8 cellular contexts compared by ENCODE assay signal in genomic region chr16:25106567-25107465, GRCh38. TPM values are rescaled to one million over a fixed set of nuclear protein-coding genes. Genes with fewer than 3 reads are reported as not detected.
DNase-seq lines count a peak whose midpoint lies in the region; ATAC-seq, FAIRE-seq and TF ChIP-seq lines count a peak whose summit lies in the region.

No MANE protein-coding gene starts in this region.

- in situ Hi-C loops in GM13976 (cut with MboI; ENCODE audit: low sequenced_read_pairs, unreplicated experiment), result no loop called here

- peaks cover 0 to 7% of the 10 kb centered on the region in 2 donors for H3K4me1 ChIP-seq in small intestine (ENCODE audit: control insufficient read depth in 2 of 2, insufficient read depth in 1 of 2, low read depth in 1 of 2, low read length in 1 of 2)

- peak overlapping the region; percentile 92 to 99 (median 98) for H3K27ac Mint-ChIP-seq in immature natural killer cell

- H3K4me3 ChIP-seq in WI38 (ENCODE audit: low read depth, low read length), result peak overlapping the region; percentile 67
- H3K4me3 ChIP-seq in small intestine (ENCODE audit: low read depth in 1 of 2, low read length in 2 of 2), result peak overlapping the region; percentile 76 to 85

- H3K9me3 Mint-ChIP-seq in immature natural killer cell, result no peaks in the 10 kb centered on the region

- ATAC-seq in HG02973 (IDR thresholded peaks at IDR 0.05; ENCODE audit: unreplicated experiment) (peak; percentile 57), GM18873 (IDR thresholded peaks at IDR 0.05; ENCODE audit: low FRiP score, unreplicated experiment) (no peak)

- DNase-seq in GM13976 (ENCODE audit: low spot score) (peak; percentile 95), NCI-H2171 treated with DMSO at 0.1 percent for 48 hours (lab: John Stamatoyannopoulos, UW) (peak; percentile 82), caudate nucleus (lab: John Stamatoyannopoulos, UW) (peak; percentile 26 to 97 (median 87)), immature natural killer cell (peak; percentile 83 to 86 (median 85)), small intestine (peak; percentile 91)

- H3K4me3 Mint-ChIP-seq in immature natural killer cell, result peak overlapping the region; percentile 92 to 99 (median 98)

- peak overlapping the region; percentile 79 for H3K27ac ChIP-seq in caudate nucleus (ENCODE audit: low read depth, low read length)
- H3K27ac ChIP-seq in small intestine (ENCODE audit: low read depth in 1 of 2, low read length in 1 of 2), result peak overlapping the region; percentile 91 to 99

- peaks cover 0 to 5% (median 0%) of the 10 kb centered on the region in 3 donors for H3K36me3 Mint-ChIP-seq in immature natural killer cell

- H3K27me3 Mint-ChIP-seq in immature natural killer cell (ENCODE audit: low read depth in 3 of 3), result peaks cover 4 to 7% (median 4%) of the 10 kb centered on the region in 3 donors

- no peaks in the 10 kb centered on the region for H3K9me3 ChIP-seq in small intestine (ENCODE audit: control insufficient read depth, low read depth)

- no peaks in the 10 kb centered on the region for H3K36me3 ChIP-seq in small intestine (ENCODE audit: control insufficient read depth in 2 of 2, insufficient read depth in 2 of 2, low read length in 2 of 2)

- 0 to 1% (median 1%) methylated on average over 52 to 63 of the region's 63 CpGs for WGBS in small intestine, 3 donors

- peaks cover 34 to 47% of the 10 kb centered on the region in 2 donors for H3K4me1 Mint-ChIP-seq in immature natural killer cell

- TF ChIP-seq CTCF in GM13976 (IDR thresholded peaks at IDR 0.05; ENCODE audit: borderline replicate concordance, control extremely low read depth, extremely low read depth, insufficient read depth, missing control alignments), result peak; percentile 59
- no peak for TF ChIP-seq CTCF in WI38 (IDR thresholded peaks at IDR 0.05; ENCODE audit: low read depth, low read length)

- FAIRE-seq in small intestine (lab: Jason Lieb, UNC), result no peak

- no peaks in the 10 kb centered on the region for H3K27me3 ChIP-seq in small intestine (ENCODE audit: control insufficient read depth in 2 of 2, insufficient read depth in 2 of 2, low read length in 2 of 2)

RNA-seq across cellular contexts. Expression of gene LCMT1, which starts 4.7 kb away (rescaled TPM):
- polyA plus RNA-seq in immature natural killer cell (10 to 100 TPM; 40.0 to 55.1 (median 54.7) TPM), small intestine (10 to 100 TPM; 27.0 to 32.9 (median 31.0) TPM)
